In genomic region chr18:74942319-74942910, GRCh38 we compare ENCODE assay signal across 11 cellular contexts.
DNase-seq lines count a peak whose midpoint lies in the region; ATAC-seq and TF ChIP-seq lines count a peak whose summit lies in the region.
"Had no signal": no experiment of that assay in that cellular context is flagged by ENCODE, and none has a peak within 500 bp of the region (broad histone marks: within the 10 kb centered on the region; RNA-seq: fewer than 3 reads in every experiment).

No MANE protein-coding gene starts in this region.

- CTCF ChIA-PET in activated CD4-positive, alpha-beta T cell treated with anti-CD3 and anti-CD28 coated beads, Interleukin-2, amount 10 ng/mL, durations not matched to agents 7 days and 5 days (lab: Charles Lee): interaction anchor here (0.6 to 1.7 kb wide), 3 partner anchors 14 to 335 kb away, joined by 3 to 4 read pairs (median 3); no protein-coding TSS in a partner anchor

- intact Hi-C loops in left colon (cut with DNase I, micrococcal nuclease) (no loop called here), natural killer cell (cut with micrococcal nuclease) (no loop called here)

- no peaks in the 10 kb centered on the region for H3K36me3 Mint-ChIP-seq in activated CD4-positive, alpha-beta T cell treated with anti-CD3 and anti-CD28 coated beads, Interleukin-2, amount 10 ng/mL, durations not matched to agents 7 days and 5 days (ENCODE audit: low read depth)
- peaks cover 7% of the 10 kb centered on the region for H3K36me3 Mint-ChIP-seq in natural killer cell

- no peaks in the 10 kb centered on the region for H3K9me3 Mint-ChIP-seq in activated CD4-positive, alpha-beta T cell treated with anti-CD3 and anti-CD28 coated beads, Interleukin-2, amount 10 ng/mL, durations not matched to agents 7 days and 5 days
- no peaks in the 10 kb centered on the region for H3K9me3 Mint-ChIP-seq in natural killer cell
- H3K9me3 Mint-ChIP-seq: GM23338 had no signal

- no peaks in the 10 kb centered on the region for H3K27me3 Mint-ChIP-seq in activated CD4-positive, alpha-beta T cell treated with anti-CD3 and anti-CD28 coated beads, Interleukin-2, amount 10 ng/mL, durations not matched to agents 7 days and 5 days
- no peaks in the 10 kb centered on the region for H3K27me3 Mint-ChIP-seq in natural killer cell (ENCODE audit: low read depth in 2 of 2)

- H3K27ac Mint-ChIP-seq in activated CD4-positive, alpha-beta T cell treated with anti-CD3 and anti-CD28 coated beads, Interleukin-2, amount 10 ng/mL, durations not matched to agents 7 days and 5 days: peak overlapping the region; percentile 11
- no peak overlapping the region for H3K27ac Mint-ChIP-seq in natural killer cell
- H3K27ac Mint-ChIP-seq: GM23338 had no signal

- POLR2A ChIA-PET in activated CD4-positive, alpha-beta T cell treated with anti-CD3 and anti-CD28 coated beads, Interleukin-2, amount 10 ng/mL, durations not matched to agents 7 days and 5 days (lab: Charles Lee): no interaction called here

- H3K4me1 Mint-ChIP-seq in activated CD4-positive, alpha-beta T cell treated with anti-CD3 and anti-CD28 coated beads, Interleukin-2, amount 10 ng/mL, durations not matched to agents 7 days and 5 days: peaks cover 19% of the 10 kb centered on the region
- peaks cover 6 to 11% of the 10 kb centered on the region in 2 donors for H3K4me1 Mint-ChIP-seq in natural killer cell

- peak overlapping the region; percentile 48 for H3K4me3 Mint-ChIP-seq in activated CD4-positive, alpha-beta T cell treated with anti-CD3 and anti-CD28 coated beads, Interleukin-2, amount 10 ng/mL, durations not matched to agents 7 days and 5 days
- H3K4me3 Mint-ChIP-seq in natural killer cell: no peak overlapping the region
- H3K4me3 Mint-ChIP-seq: GM23338 had no signal

- peak; percentile 14 for DNase-seq in activated CD4-positive, alpha-beta T cell treated with anti-CD3 and anti-CD28 coated beads, Interleukin-2, amount 10 ng/mL, durations not matched to agents 7 days and 5 days
- no peak for DNase-seq in activated CD4-positive, alpha-beta T cell treated with anti-CD3 and anti-CD28 coated beads for 4 hours
- peak; percentile 79 for DNase-seq in iris pigment epithelial cell (ENCODE audit: low read depth)
- DNase-seq in left colon: no peak
- DNase-seq in natural killer cell: no peak
- DNase-seq in DMS 273 (lab: John Stamatoyannopoulos, UW; ENCODE audit: unreplicated experiment): no peak
- DNase-seq: NCI-H1105, nucleus accumbens had no signal

- TF ChIP-seq CTCF in natural killer cell (IDR thresholded peaks at IDR 0.05): no peak

- peak; percentile 75 for ATAC-seq in GM21515 (IDR thresholded peaks at IDR 0.05; ENCODE audit: unreplicated experiment)
- peak; percentile 93 for ATAC-seq in HG03457 (IDR thresholded peaks at IDR 0.05; ENCODE audit: unreplicated experiment)
- ATAC-seq in left colon: no peak
- ATAC-seq in natural killer cell: no peak
- ATAC-seq: GM23338 had no signal

Comparison
In these comparisons a context has a peak if more than half of its experiments do, and no peak if none do; other contexts are left out.
1. DNase-seq: peak in activated CD4-positive, alpha-beta T cell treated with anti-CD3 and anti-CD28 coated beads, Interleukin-2, amount 10 ng/mL, durations not matched to agents 7 days and 5 days (single experiment) and iris pigment epithelial cell (single experiment); none in activated CD4-positive, alpha-beta T cell treated with anti-CD3 and anti-CD28 coated beads for 4 hours (0 of 2), left colon (0 of 2), natural killer cell (single experiment) and DMS 273 (single experiment).
2. ATAC-seq: peak in GM21515 (single experiment) and HG03457 (single experiment); none in left colon (single experiment) and natural killer cell (0 of 3).